9 cellular contexts compared by ENCODE assay signal in the genomic region with DNA sequence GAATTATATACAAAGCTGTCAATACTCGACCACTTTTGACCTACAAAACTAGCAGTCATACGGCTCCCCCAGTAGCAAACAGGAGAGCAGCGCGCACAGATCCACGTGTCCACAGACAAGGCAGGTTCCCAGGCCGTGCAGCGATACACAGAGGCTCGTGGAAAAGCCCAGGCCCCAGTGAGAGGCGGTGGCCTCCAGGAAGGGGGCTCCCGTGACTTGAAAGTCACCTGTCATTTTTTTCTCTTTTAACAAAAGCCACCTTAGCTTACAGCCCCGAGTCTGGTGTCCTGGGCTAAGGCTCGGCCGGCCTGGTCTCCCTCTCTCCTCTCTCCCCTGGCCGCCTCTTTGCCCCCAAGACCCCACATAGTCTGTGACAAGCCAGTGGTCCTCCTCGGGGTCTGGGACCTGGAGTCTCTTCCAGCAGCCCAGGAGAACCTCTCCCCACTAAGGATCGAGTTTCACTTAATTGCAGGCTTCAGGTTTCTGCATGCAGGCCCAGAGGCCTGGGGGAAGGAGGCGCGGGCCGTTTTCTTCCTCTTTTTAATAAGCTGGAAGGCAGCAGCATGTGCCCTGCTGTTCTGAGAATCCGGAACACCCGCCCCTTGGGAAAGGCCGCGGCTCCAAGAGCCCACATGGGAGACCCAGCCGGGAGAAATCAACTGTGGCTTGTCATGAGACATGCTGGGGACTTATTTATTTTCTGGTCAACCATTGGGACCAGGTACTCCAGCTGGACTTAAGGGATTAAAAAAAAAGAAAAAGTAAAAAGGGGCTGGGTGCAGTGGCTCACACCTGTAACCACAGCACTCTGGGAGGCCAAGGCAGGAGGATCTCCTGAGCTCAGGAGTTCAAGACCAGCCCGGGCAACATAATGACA. TPM values are rescaled to one million over a fixed set of nuclear protein-coding genes. Genes with fewer than 3 reads are reported as not detected.
DNase-seq lines count a peak whose midpoint lies in the region; ATAC-seq, FAIRE-seq and TF ChIP-seq lines count a peak whose summit lies in the region.
"Had no signal": no experiment of that assay in that cellular context is flagged by ENCODE, and none has a peak within 500 bp of the region (broad histone marks: within the 10 kb centered on the region; RNA-seq: fewer than 3 reads in every experiment).

No MANE protein-coding gene starts in this region.

- no peak overlapping the region for H3K27ac Mint-ChIP-seq in activated naive CD4-positive, alpha-beta T cell treated with anti-CD3 and anti-CD28 coated beads, Interleukin-2, amount 50 U/mL, for 24 hours
- H3K27ac Mint-ChIP-seq in activated naive CD4-positive, alpha-beta T cell treated with anti-CD3 and anti-CD28 coated beads, Interleukin-2, amount 10 ng/mL, durations not matched to agents 7 days and 5 days: no peak overlapping the region
- H3K27ac Mint-ChIP-seq in nephron progenitor cell (peak overlapping the region; percentile 98), immature natural killer cell (no peak overlapping the region)

- no peak overlapping the region for H2AK5ac ChIP-seq in H1 (ENCODE audit: low read depth, low read length)

- H3K56ac ChIP-seq in H1 (replicated peaks; ENCODE audit: insufficient read length, low read depth, low read length): no peak overlapping the region

- H3K9me3 Mint-ChIP-seq in activated naive CD4-positive, alpha-beta T cell treated with anti-CD3 and anti-CD28 coated beads, Interleukin-2, amount 50 U/mL, for 24 hours: no peaks in the 10 kb centered on the region
- no peaks in the 10 kb centered on the region for H3K9me3 Mint-ChIP-seq in activated naive CD4-positive, alpha-beta T cell treated with anti-CD3 and anti-CD28 coated beads, Interleukin-2, amount 10 ng/mL, durations not matched to agents 7 days and 5 days
- no peaks in the 10 kb centered on the region for H3K9me3 Mint-ChIP-seq in nephron progenitor cell
- no peaks in the 10 kb centered on the region for H3K9me3 Mint-ChIP-seq in immature natural killer cell

- H3K79me2 ChIP-seq in H1 (ENCODE audit: control insufficient read depth in 1 of 2, insufficient read depth in 2 of 2, low read length in 2 of 2): peaks cover 71 to 100% of the 10 kb centered on the region in 2 experiments

- peak overlapping the region; percentile 71 for H3K18ac ChIP-seq in H1 (ENCODE audit: extremely low read depth, low read length)

- H3K14ac ChIP-seq in H1 (ENCODE audit: insufficient read length): no peak overlapping the region

- TF ChIP-seq CTCF in H1 (IDR thresholded peaks at IDR 0.05; ENCODE audit: control extremely low read depth in 1 of 3, insufficient read depth in 1 of 3, low read depth in 1 of 3, low read length in 3 of 3) (no peak), nephron progenitor cell (IDR thresholded peaks at IDR 0.05) (no peak)

- no peak for DNase-seq in activated naive CD4-positive, alpha-beta T cell treated with anti-CD3 and anti-CD28 coated beads, Interleukin-2, amount 10 ng/mL, durations not matched to agents 7 days and 5 days
- DNase-seq in NOMO-1 treated with DMSO at 0.1 percent for 48 hours (lab: John Stamatoyannopoulos, UW; ENCODE audit: unreplicated experiment) (peak; percentile 61), H1 (ENCODE audit: low read depth in 1 of 2, low spot score in 2 of 2) (no peak), nephron progenitor cell (peak; percentile 74), GM12892 (ENCODE audit: insufficient read length) (no peak), immature natural killer cell (no peak)

- peaks cover 1% of the 10 kb centered on the region for H3K36me3 Mint-ChIP-seq in activated naive CD4-positive, alpha-beta T cell treated with anti-CD3 and anti-CD28 coated beads, Interleukin-2, amount 50 U/mL, for 24 hours
- peaks cover 3% of the 10 kb centered on the region for H3K36me3 Mint-ChIP-seq in activated naive CD4-positive, alpha-beta T cell treated with anti-CD3 and anti-CD28 coated beads, Interleukin-2, amount 10 ng/mL, durations not matched to agents 7 days and 5 days
- H3K36me3 Mint-ChIP-seq in nephron progenitor cell (ENCODE audit: low read depth): peaks cover 15% of the 10 kb centered on the region
- no peaks in the 10 kb centered on the region for H3K36me3 Mint-ChIP-seq in immature natural killer cell

- peak overlapping the region in 1 of 4 experiments; percentile 16; a peak in 1 of 8 replicates for H3K4me3 ChIP-seq in H1 (ENCODE audit: extremely low read depth in 1 of 4, insufficient read depth in 2 of 4, low read depth in 3 of 4, low read length in 4 of 4)

- no peaks in the 10 kb centered on the region for H3K27me3 ChIP-seq in H1 (replicated peaks in 1 of 4; ENCODE audit: control insufficient read depth in 3 of 4, extremely low read depth in 1 of 4, insufficient read depth in 3 of 4, low read length in 3 of 4)

- TF ChIP-seq RAD21 in H1 (IDR thresholded peaks at IDR 0.05 in 1 of 2, conservative IDR thresholded peaks at IDR 0.05 in 1 of 2; ENCODE audit: low read depth in 2 of 2, low read length in 2 of 2): no peak; a peak in 1 of 4 replicates

- peaks cover 7 to 38% (median 15%) of the 10 kb centered on the region in 4 experiments for H3K4me1 ChIP-seq in H1 (replicated peaks in 1 of 4; ENCODE audit: control insufficient read depth in 3 of 4, insufficient read depth in 4 of 4, low read length in 3 of 4)

- H3K27me3 Mint-ChIP-seq in activated naive CD4-positive, alpha-beta T cell treated with anti-CD3 and anti-CD28 coated beads, Interleukin-2, amount 50 U/mL, for 24 hours: no peaks in the 10 kb centered on the region
- H3K27me3 Mint-ChIP-seq in activated naive CD4-positive, alpha-beta T cell treated with anti-CD3 and anti-CD28 coated beads, Interleukin-2, amount 10 ng/mL, durations not matched to agents 7 days and 5 days: no peaks in the 10 kb centered on the region
- no peaks in the 10 kb centered on the region for H3K27me3 Mint-ChIP-seq in nephron progenitor cell (ENCODE audit: low read depth, poor library complexity)
- peaks cover 0 to 4% (median 0%) of the 10 kb centered on the region in 3 donors for H3K27me3 Mint-ChIP-seq in immature natural killer cell (ENCODE audit: low read depth in 3 of 3)

- H3K27ac ChIP-seq in H1 (ENCODE audit: low read depth, low read length): no peak overlapping the region

- POLR2A ChIA-PET in H1 (lab: Charles Lee; ENCODE audit: partially characterized antibody): interaction anchor here (0.7 to 6.3 kb wide), 5 partner anchors 11 to 214 kb away, joined by 3 to 31 read pairs (median 3); no protein-coding TSS in a partner anchor

- no peak for ATAC-seq in HG02798 (IDR thresholded peaks at IDR 0.05; ENCODE audit: poor library complexity, unreplicated experiment)

- H3K9ac ChIP-seq in H1 (replicated peaks in 1 of 4; ENCODE audit: extremely low read depth in 1 of 4, low read depth in 3 of 4, low read length in 3 of 4): no peak overlapping the region

- no peak overlapping the region for H2BK12ac ChIP-seq in H1 (ENCODE audit: low read depth, low read length)

- H2BK120ac ChIP-seq in H1 (replicated peaks; ENCODE audit: low read depth, low read length): no peak overlapping the region

- H3K4ac ChIP-seq in H1 (replicated peaks; ENCODE audit: insufficient read length, low read depth, low read length): no peak overlapping the region

- no peak overlapping the region for H2BK20ac ChIP-seq in H1 (ENCODE audit: low read length)

- WGBS in H1 (ENCODE audit: extremely low coverage in 1 of 2, insufficient coverage in 1 of 2, insufficient read length in 1 of 2, insufficient replicate concordance in 2 of 2, low coverage in 1 of 2, low lambda C conversion rate in 2 of 2, missing lambda C conversion rate in 1 of 2), 2 experiments: 61% methylated on average over 23 of the region's 25 CpGs; no CpG with 5 or more reads in 1 of the 2 experiments

- peak overlapping the region; percentile 7 for H3K4me3 Mint-ChIP-seq in activated naive CD4-positive, alpha-beta T cell treated with anti-CD3 and anti-CD28 coated beads, Interleukin-2, amount 50 U/mL, for 24 hours
- no peak overlapping the region for H3K4me3 Mint-ChIP-seq in activated naive CD4-positive, alpha-beta T cell treated with anti-CD3 and anti-CD28 coated beads, Interleukin-2, amount 10 ng/mL, durations not matched to agents 7 days and 5 days
- H3K4me3 Mint-ChIP-seq in nephron progenitor cell (peak overlapping the region; percentile 72), immature natural killer cell (no peak overlapping the region)

- no peak for TF ChIP-seq POLR2A in H1 (IDR thresholded peaks at IDR 0.05; ENCODE audit: control extremely low read depth in 1 of 2, low read depth in 2 of 2, low read length in 2 of 2)
- no peak for TF ChIP-seq POLR2A in GM12892 (IDR thresholded peaks at IDR 0.05; ENCODE audit: low read depth, low read length)

- H4K91ac ChIP-seq in H1 (replicated peaks; ENCODE audit: insufficient read length, low read length): no peak overlapping the region

- H4K20me1 ChIP-seq in H1 (replicated peaks in 1 of 2; ENCODE audit: control insufficient read depth in 1 of 2, insufficient read depth in 2 of 2, low read length in 2 of 2): peaks cover 30 to 56% of the 10 kb centered on the region in 2 experiments

- H3K4me1 Mint-ChIP-seq in activated naive CD4-positive, alpha-beta T cell treated with anti-CD3 and anti-CD28 coated beads, Interleukin-2, amount 50 U/mL, for 24 hours: peaks cover 89% of the 10 kb centered on the region
- peaks cover 55% of the 10 kb centered on the region for H3K4me1 Mint-ChIP-seq in activated naive CD4-positive, alpha-beta T cell treated with anti-CD3 and anti-CD28 coated beads, Interleukin-2, amount 10 ng/mL, durations not matched to agents 7 days and 5 days
- H3K4me1 Mint-ChIP-seq in nephron progenitor cell (peaks cover 67% of the 10 kb centered on the region), immature natural killer cell (peaks cover 49 to 70% of the 10 kb centered on the region in 2 donors)

- H3K23me2 ChIP-seq in H1 (ENCODE audit: low read depth, low read length): no peaks in the 10 kb centered on the region

- no peak for FAIRE-seq in H1 (lab: Jason Lieb, UNC)
- no peak for FAIRE-seq in GM12892 (lab: Jason Lieb, UNC)
- FAIRE-seq: TTC549 had no signal

- no peak for TF ChIP-seq EP300 in H1 (IDR thresholded peaks at IDR 0.05; ENCODE audit: borderline replicate concordance in 1 of 2, low read depth in 2 of 2, low read length in 2 of 2)

- H2BK5ac ChIP-seq in H1 (ENCODE audit: low read depth, low read length): peak overlapping the region; percentile 63; the same call in 1 of the 2 replicates

- H4K8ac ChIP-seq in H1 (ENCODE audit: extremely low read depth, insufficient read depth, low read length): no peak overlapping the region

- peaks cover 30% of the 10 kb centered on the region for H3K79me1 ChIP-seq in H1 (ENCODE audit: low read depth, low read length)

- peak overlapping the region; percentile 6 to 43; a peak in 2 of 4 replicates for H3K4me2 ChIP-seq in H1 (ENCODE audit: insufficient read depth in 1 of 2, low read depth in 2 of 2, low read length in 2 of 2)

- no peak overlapping the region for H4K5ac ChIP-seq in H1 (ENCODE audit: insufficient read length, low read depth, low read length)

- H2BK15ac ChIP-seq in H1 (ENCODE audit: low read length): no peak overlapping the region

- CTCF ChIA-PET in activated naive CD4-positive, alpha-beta T cell treated with anti-CD3 and anti-CD28 coated beads, Interleukin-2, amount 10 ng/mL, durations not matched to agents 7 days and 5 days (lab: Charles Lee): interaction anchor here (0.5 to 1.5 kb wide), 2 partner anchors 11 to 92 kb away, joined by 3 to 5 read pairs; no protein-coding TSS in a partner anchor
- CTCF ChIA-PET in H1 (lab: Charles Lee; ENCODE audit: partially characterized antibody): interaction anchor here (0.6 to 2.5 kb wide), 15 partner anchors 12 to 515 kb away, joined by 3 to 11 read pairs (median 4); no protein-coding TSS in a partner anchor

- H2AFZ ChIP-seq in H1 (ENCODE audit: low read length): no peak overlapping the region

- no peaks in the 10 kb centered on the region for H3K9me3 ChIP-seq in H1 (ENCODE audit: insufficient read depth in 2 of 2, low read depth in 1 of 2, low read length in 1 of 2)

- no peak overlapping the region for H3K23ac ChIP-seq in H1 (ENCODE audit: insufficient read length)

- peaks cover 0 to 3% (median 0%) of the 10 kb centered on the region in 4 experiments; a peak in 2 of 8 replicates for H3K36me3 ChIP-seq in H1 (ENCODE audit: control insufficient read depth in 2 of 4, insufficient read depth in 4 of 4, low read length in 3 of 4)

RNA-seq across cellular contexts. Expression of gene NCOR2, which starts 15.9 kb away (rescaled TPM):
- total RNA-seq in H1 (2021; fragmentation: NEBNext Ultra II Directional; extraction: Animal tissue kit (Norgen Biotek cat#: 25700)): 275 TPM in 2 replicates
- polyA plus RNA-seq in H1 (2011; rRNA removed) (14.8 and 25.3 TPM in 2 replicates), immature natural killer cell (10 to 100 TPM in 1 of 3 donors, 1 to 10 TPM in 2; 1.6 to 10.2 (median 2.1) TPM)
- polyA plus RNA-seq in H1 (2011; cell fraction: cytosol; rRNA removed): 13.5 TPM
- 54.3 TPM for polyA plus RNA-seq in H1 (2011; cell fraction: nucleus; rRNA removed)
- polyA plus RNA-seq in H1 (2012, experiment 1 of 2): 125 to 153 TPM (median 138 TPM) in 4 replicates
- 70.3 TPM for polyA plus RNA-seq in H1 (2012, experiment 2 of 2)
- polyA plus RNA-seq in H1 (2013, experiment 1 of 2): 103 TPM
- polyA plus RNA-seq in H1 (2013, experiment 2 of 2): 111 TPM
- polyA minus RNA-seq in H1 (2011; rRNA and poly(A)+ RNA removed): 28.8 and 30.2 TPM in 2 replicates
- 93.4 TPM for polyA minus RNA-seq in H1 (2011; cell fraction: cytosol; rRNA and poly(A)+ RNA removed)
- 81.3 TPM for polyA minus RNA-seq in H1 (2011; cell fraction: nucleus; rRNA and poly(A)+ RNA removed)
- 27.0 TPM for polyA plus RNA-seq in GM12892 (2012; ENCODE audit: missing spikeins)

Comparison
In these comparisons a context has a peak if more than half of its experiments do, and no peak if none do; other contexts are left out.
1. H3K4me3 Mint-ChIP-seq: peak in activated naive CD4-positive, alpha-beta T cell treated with anti-CD3 and anti-CD28 coated beads, Interleukin-2, amount 50 U/mL, for 24 hours (single experiment) and nephron progenitor cell (single experiment); none in activated naive CD4-positive, alpha-beta T cell treated with anti-CD3 and anti-CD28 coated beads, Interleukin-2, amount 10 ng/mL, durations not matched to agents 7 days and 5 days (single experiment) and immature natural killer cell (0 of 5).
2. DNase-seq: peak in NOMO-1 treated with DMSO at 0.1 percent for 48 hours (single experiment) and nephron progenitor cell (single experiment); none in activated naive CD4-positive, alpha-beta T cell treated with anti-CD3 and anti-CD28 coated beads, Interleukin-2, amount 10 ng/mL, durations not matched to agents 7 days and 5 days (single experiment), H1 (0 of 2), GM12892 (single experiment) and immature natural killer cell (0 of 3).